10 cellular contexts compared by ENCODE assay signal in genomic region chr15:85401108-85401765, GRCh38. TPM values are rescaled to one million over a fixed set of nuclear protein-coding genes. Genes with fewer than 3 reads are reported as not detected.
A peak's percentile ranks its signal among the peaks of the same experiment; 100 is the strongest.
DNase-seq lines count a peak whose midpoint lies in the region; ATAC-seq, FAIRE-seq and TF ChIP-seq lines count a peak whose summit lies in the region.
"Had no signal": no experiment of that assay in that cellular context is flagged by ENCODE, and none has a peak within 500 bp of the region (broad histone marks: within the 10 kb centered on the region; RNA-seq: fewer than 3 reads in every experiment).

No MANE protein-coding gene starts in this region.

- H3K4me3 Mint-ChIP-seq in astrocyte (ENCODE audit: unreplicated experiment) = no peak overlapping the region

- peaks cover 36% of the 10 kb centered on the region for H3K4me1 Mint-ChIP-seq in astrocyte (ENCODE audit: low read depth, unreplicated experiment)

- intact Hi-C loops in A673 (cut with micrococcal nuclease; ENCODE audit: unreplicated experiment) = no loop called here

- POLR2A ChIA-PET in A673 (lab: Charles Lee; ENCODE audit: low non-redundant PET) = no interaction called here

- H3K4me1 ChIP-seq in A673 (ENCODE audit: insufficient read depth, low read length, poor library complexity, severe bottlenecking) = peaks cover 43% of the 10 kb centered on the region
- H3K4me1 ChIP-seq in astrocyte (ENCODE audit: insufficient read depth, low read length) = peaks cover 43% of the 10 kb centered on the region

- H3K36me3 ChIP-seq in A673 (ENCODE audit: insufficient read depth, low read length, poor library complexity, severe bottlenecking) (no peaks in the 10 kb centered on the region), astrocyte (ENCODE audit: insufficient read depth, low read length) (no peaks in the 10 kb centered on the region)

- CTCF ChIA-PET in A673 (lab: Charles Lee) = interaction anchor here (1.5 kb wide), 1 partner anchor 13 kb away, joined by 4 read pairs; no protein-coding TSS in a partner anchor

- FAIRE-seq in astrocyte (lab: Jason Lieb, UNC) (no peak), H54 (lab: Jason Lieb, UNC) (no peak)

- H3K36me3 Mint-ChIP-seq in astrocyte (ENCODE audit: low read depth, unreplicated experiment) = peaks cover 1% of the 10 kb centered on the region

- no peaks in the 10 kb centered on the region for H3K9me3 Mint-ChIP-seq in astrocyte (ENCODE audit: unreplicated experiment)

- H3K27me3 ChIP-seq in A673 (replicated peaks; ENCODE audit: insufficient read depth, low read depth, low read length, poor library complexity) (no peaks in the 10 kb centered on the region), astrocyte (ENCODE audit: insufficient read depth, low read length) (no peaks in the 10 kb centered on the region)

- no TSS peak for BruUV-seq in A673 (replicated peaks; lab: Mats Ljungman, UMichigan)

- H2AFZ ChIP-seq in astrocyte (ENCODE audit: low read depth, low read length) = no peak overlapping the region

- no peak overlapping the region for H3K9ac ChIP-seq in astrocyte (ENCODE audit: low read length)

- no peaks in the 10 kb centered on the region for H3K27me3 Mint-ChIP-seq in astrocyte (ENCODE audit: low read depth, unreplicated experiment)

- H3K79me2 ChIP-seq in astrocyte (ENCODE audit: insufficient read depth, low read length) = peaks cover 93% of the 10 kb centered on the region

- peaks cover 4% of the 10 kb centered on the region for H4K20me1 ChIP-seq in astrocyte (ENCODE audit: insufficient read depth, low read length)

- ATAC-seq in GM18858 (IDR thresholded peaks at IDR 0.05; ENCODE audit: unreplicated experiment) (peak; percentile 36), HG03135 (IDR thresholded peaks at IDR 0.05; ENCODE audit: unreplicated experiment) (peak; percentile 57), GM19467 (IDR thresholded peaks at IDR 0.05; ENCODE audit: unreplicated experiment) (no peak)

- no peak for DNase-seq in A673 (ENCODE audit: low spot score)
- no peak for DNase-seq in astrocyte (ENCODE audit: low read depth)
- DNase-seq in NK-92 treated with Interleukin-12 subunit alpha and Interleukin-12 subunit beta, amount 100 ng/mL, for 24 hours (lab: John Stamatoyannopoulos, UW) = no peak
- DNase-seq in H54 (ENCODE audit: insufficient read length, low spot score) = no peak
- DNase-seq in HK-2 (ENCODE audit: unreplicated experiment) = no peak
- DNase-seq: Caco-2; effector CD8-positive, alpha-beta T cell had no signal

- no peaks in the 10 kb centered on the region for H3K9me3 ChIP-seq in A673 (ENCODE audit: low read depth, low read length, poor library complexity, severe bottlenecking)
- no peaks in the 10 kb centered on the region for H3K9me3 ChIP-seq in astrocyte (ENCODE audit: insufficient read depth, low read depth, low read length)
- H3K9me3 ChIP-seq: Caco-2 had no signal

- TF ChIP-seq CTCF in A673 (conservative IDR thresholded peaks at IDR 0.05; ENCODE audit: low read depth, low read length) (no peak), astrocyte (IDR thresholded peaks at IDR 0.05; ENCODE audit: insufficient read depth, low read depth, low read length) (no peak)

- TF ChIP-seq POLR2A in H54 (IDR thresholded peaks at IDR 0.05; ENCODE audit: low read depth, low read length) = no peak

- H3K4me2 ChIP-seq in astrocyte (ENCODE audit: low read length) = no peak overlapping the region

- H3K4me3 ChIP-seq in A673 (ENCODE audit: low read depth, low read length, poor library complexity, severe bottlenecking) (no peak overlapping the region), astrocyte (ENCODE audit: insufficient read depth, low read depth, low read length) (no peak overlapping the region)

- H3K27ac ChIP-seq in A673 (ENCODE audit: low read depth, low read length, poor library complexity, severe bottlenecking) = peak overlapping the region; percentile 17
- H3K27ac ChIP-seq in astrocyte (ENCODE audit: low read depth, low read length) = no peak overlapping the region

- H3K27ac Mint-ChIP-seq in astrocyte (ENCODE audit: unreplicated experiment) = peak overlapping the region; percentile 11

RNA-seq across cellular contexts. Expression of gene AKAP13, which starts 20.8 kb away (rescaled TPM):
- total RNA-seq in A673 (2021) = 53.3 and 54.5 TPM in 2 replicates
- total RNA-seq in astrocyte = 93.0 and 98.2 TPM in 2 replicates
